In the genomic region with DNA sequence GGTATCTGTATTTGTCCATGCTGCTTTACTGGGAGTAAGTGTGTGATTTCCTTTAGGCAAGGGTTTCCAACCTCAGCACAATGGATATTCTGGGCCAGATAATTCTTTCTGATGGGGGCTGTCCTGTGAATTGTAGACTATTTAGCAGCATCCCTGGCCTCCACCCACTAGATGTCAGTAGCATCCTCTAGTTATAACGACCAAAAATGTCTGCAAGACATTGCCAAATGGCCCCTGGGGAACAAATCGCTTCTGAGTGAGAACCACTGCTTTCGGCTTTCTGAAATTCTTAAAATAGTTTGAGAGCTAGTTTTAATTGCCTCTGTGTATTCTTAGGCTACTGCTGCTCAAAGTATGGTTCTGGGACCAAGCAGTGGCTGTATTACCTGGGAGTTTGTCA, we compare ENCODE assay signal across 1 cellular context.
TF ChIP-seq lines count a peak whose summit lies in the region.

No MANE protein-coding gene starts in this region.

TF ChIP-seq in GM12878, 131 proteins besides CTCF, POLR2A, EP300 and RAD21 (continued from another document):
- no peak for TF ChIP-seq ZNF592 (IDR thresholded peaks at IDR 0.05)
- TF ChIP-seq ASH2L (IDR thresholded peaks at IDR 0.05; ENCODE audit: borderline replicate concordance, low read depth) = no peak
- no peak for TF ChIP-seq NR2C1 (IDR thresholded peaks at IDR 0.05)
- TF ChIP-seq, protein P1, sequence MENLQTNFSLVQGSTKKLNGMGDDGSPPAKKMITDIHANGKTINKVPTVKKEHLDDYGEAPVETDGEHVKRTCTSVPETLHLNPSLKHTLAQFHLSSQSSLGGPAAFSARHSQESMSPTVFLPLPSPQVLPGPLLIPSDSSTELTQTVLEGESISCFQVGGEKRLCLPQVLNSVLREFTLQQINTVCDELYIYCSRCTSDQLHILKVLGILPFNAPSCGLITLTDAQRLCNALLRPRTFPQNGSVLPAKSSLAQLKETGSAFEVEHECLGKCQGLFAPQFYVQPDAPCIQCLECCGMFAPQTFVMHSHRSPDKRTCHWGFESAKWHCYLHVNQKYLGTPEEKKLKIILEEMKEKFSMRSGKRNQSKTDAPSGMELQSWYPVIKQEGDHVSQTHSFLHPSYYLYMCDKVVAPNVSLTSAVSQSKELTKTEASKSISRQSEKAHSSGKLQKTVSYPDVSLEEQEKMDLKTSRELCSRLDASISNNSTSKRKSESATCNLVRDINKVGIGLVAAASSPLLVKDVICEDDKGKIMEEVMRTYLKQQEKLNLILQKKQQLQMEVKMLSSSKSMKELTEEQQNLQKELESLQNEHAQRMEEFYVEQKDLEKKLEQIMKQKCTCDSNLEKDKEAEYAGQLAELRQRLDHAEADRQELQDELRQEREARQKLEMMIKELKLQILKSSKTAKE (IDR thresholded peaks at IDR 0.05; ENCODE audit: low read depth, poor library complexity, severe bottlenecking) = no peak
- peak; percentile 15; the same call in 1 of the 2 replicates for TF ChIP-seq BCL11A (IDR thresholded peaks at IDR 0.05; ENCODE audit: low read depth, low read length)
- TF ChIP-seq SREBF1 (IDR thresholded peaks at IDR 0.05; ENCODE audit: low read length) = no peak
- peak; percentile 92 for TF ChIP-seq MEF2B (IDR thresholded peaks at IDR 0.05; ENCODE audit: partially characterized antibody, poor library complexity, severe bottlenecking)
- TF ChIP-seq LARP7 (IDR thresholded peaks at IDR 0.05) = no peak
- no peak for TF ChIP-seq STAT1 (conservative IDR thresholded peaks at IDR 0.05)
- TF ChIP-seq RUNX3 (IDR thresholded peaks at IDR 0.05; ENCODE audit: low read length) = no peak
- TF ChIP-seq CBX5 (IDR thresholded peaks at IDR 0.05; ENCODE audit: low read depth) = no peak
- no peak for TF ChIP-seq SMARCA5 (IDR thresholded peaks at IDR 0.05)
- TF ChIP-seq HDAC2 (IDR thresholded peaks at IDR 0.05) = no peak
